Comparison of ENCODE assay signal across 10 cellular contexts in genomic region chr7:139720705-139721231, GRCh38. TPM values are rescaled to one million over a fixed set of nuclear protein-coding genes. Genes with fewer than 3 reads are reported as not detected.
A peak's percentile ranks its signal among the peaks of the same experiment; 100 is the strongest.
DNase-seq lines count a peak whose midpoint lies in the region; ATAC-seq, FAIRE-seq and TF ChIP-seq lines count a peak whose summit lies in the region.
"Had no signal": no experiment of that assay in that cellular context is flagged by ENCODE, and none has a peak within 500 bp of the region (broad histone marks: within the 10 kb centered on the region; RNA-seq: fewer than 3 reads in every experiment).

No MANE protein-coding gene starts in this region.

- peaks cover 6% of the 10 kb centered on the region for H3K4me1 Mint-ChIP-seq in activated CD4-positive, alpha-beta memory T cell treated with anti-CD3 and anti-CD28 coated beads, Interleukin-2, amount 10 ng/mL, durations not matched to agents 7 days and 5 days

- H3K27ac Mint-ChIP-seq in activated CD4-positive, alpha-beta memory T cell treated with anti-CD3 and anti-CD28 coated beads, Interleukin-2, amount 10 ng/mL, durations not matched to agents 7 days and 5 days: no peak overlapping the region

- CTCF ChIA-PET in activated CD4-positive, alpha-beta memory T cell treated with anti-CD3 and anti-CD28 coated beads, Interleukin-2, amount 10 ng/mL, durations not matched to agents 7 days and 5 days (lab: Charles Lee): no interaction called here

- peaks cover 75% of the 10 kb centered on the region for H3K4me1 ChIP-seq in lower lobe of right lung
- H3K4me1 ChIP-seq: breast epithelium had no signal

- H3K9me3 ChIP-seq in lower lobe of right lung: no peaks in the 10 kb centered on the region
- H3K9me3 ChIP-seq: breast epithelium, SJSA1 had no signal

- ATAC-seq in GM19455 (IDR thresholded peaks at IDR 0.05; ENCODE audit: unreplicated experiment) (peak; percentile 42), lower lobe of right lung (peak; percentile 46 to 51), GM21529 (IDR thresholded peaks at IDR 0.05; ENCODE audit: unreplicated experiment) (no peak)

- DNase-seq in AG20443 (ENCODE audit: low spot score) (peak; percentile 48), lower lobe of right lung (no peak), HTR-8/SVneo (ENCODE audit: insufficient read length, low spot score) (no peak), AML-193 (lab: John Stamatoyannopoulos, UW) (no peak)
- peak; percentile 22 for DNase-seq in activated CD4-positive, alpha-beta memory T cell treated with anti-CD3 and anti-CD28 coated beads, Interleukin-2, amount 10 ng/mL, durations not matched to agents 7 days and 5 days
- DNase-seq in activated CD8-positive, alpha-beta memory T cell treated with anti-CD3 and anti-CD28 coated beads, Interleukin-2, amount 50 U/mL, for 48 hours: no peak

- POLR2A ChIA-PET in activated CD4-positive, alpha-beta memory T cell treated with anti-CD3 and anti-CD28 coated beads, Interleukin-2, amount 10 ng/mL, durations not matched to agents 7 days and 5 days (lab: Charles Lee): interaction anchor here (0.9 kb wide), 1 partner anchor 74 kb away, joined by 3 read pairs; no protein-coding TSS in a partner anchor

- FAIRE-seq in HTR-8/SVneo (lab: Jason Lieb, UNC): no peak

- H3K36me3 Mint-ChIP-seq in activated CD4-positive, alpha-beta memory T cell treated with anti-CD3 and anti-CD28 coated beads, Interleukin-2, amount 10 ng/mL, durations not matched to agents 7 days and 5 days (ENCODE audit: low read depth): peaks cover 8% of the 10 kb centered on the region

- peak overlapping the region; percentile 59 for H3K27ac ChIP-seq in lower lobe of right lung
- H3K27ac ChIP-seq: SJSA1 had no signal

- H3K27me3 ChIP-seq in lower lobe of right lung (ENCODE audit: low read depth): no peaks in the 10 kb centered on the region
- H3K27me3 ChIP-seq: breast epithelium, SJSA1 had no signal

- intact Hi-C loops in lower lobe of right lung (cut with DNase I): no loop called here

- no peak overlapping the region for H3K4me3 ChIP-seq in lower lobe of right lung
- H3K4me3 ChIP-seq: breast epithelium, SJSA1 had no signal

- TF ChIP-seq CTCF in lower lobe of right lung (IDR thresholded peaks at IDR 0.05): no peak

- H3K27me3 Mint-ChIP-seq in activated CD4-positive, alpha-beta memory T cell treated with anti-CD3 and anti-CD28 coated beads, Interleukin-2, amount 10 ng/mL, durations not matched to agents 7 days and 5 days: no peaks in the 10 kb centered on the region

- no peak overlapping the region for H3K4me3 Mint-ChIP-seq in activated CD4-positive, alpha-beta memory T cell treated with anti-CD3 and anti-CD28 coated beads, Interleukin-2, amount 10 ng/mL, durations not matched to agents 7 days and 5 days

- H3K36me3 ChIP-seq in lower lobe of right lung: peaks cover 14% of the 10 kb centered on the region
- H3K36me3 ChIP-seq: breast epithelium had no signal

- no peaks in the 10 kb centered on the region for H3K9me3 Mint-ChIP-seq in activated CD4-positive, alpha-beta memory T cell treated with anti-CD3 and anti-CD28 coated beads, Interleukin-2, amount 10 ng/mL, durations not matched to agents 7 days and 5 days

RNA-seq across cellular contexts. Expression of gene HIPK2, which starts 57.0 kb away (rescaled TPM):
- 10 to 100 TPM; 24.0 to 25.2 TPM for total RNA-seq in activated CD4-positive, alpha-beta memory T cell treated with anti-CD3 and anti-CD28 coated beads, Interleukin-2, amount 10 ng/mL, durations not matched to agents 7 days and 5 days
- total RNA-seq in lower lobe of right lung: 81.0 TPM

Comparison
In these comparisons a context has a peak if more than half of its experiments do, and no peak if none do; other contexts are left out.
1. DNase-seq: peak in AG20443 (single experiment) and activated CD4-positive, alpha-beta memory T cell treated with anti-CD3 and anti-CD28 coated beads, Interleukin-2, amount 10 ng/mL, durations not matched to agents 7 days and 5 days (single experiment); none in lower lobe of right lung (single experiment), HTR-8/SVneo (single experiment), activated CD8-positive, alpha-beta memory T cell treated with anti-CD3 and anti-CD28 coated beads, Interleukin-2, amount 50 U/mL, for 48 hours (single experiment) and AML-193 (0 of 2).